ENCODE assay signal across 8 cellular contexts in the genomic region with DNA sequence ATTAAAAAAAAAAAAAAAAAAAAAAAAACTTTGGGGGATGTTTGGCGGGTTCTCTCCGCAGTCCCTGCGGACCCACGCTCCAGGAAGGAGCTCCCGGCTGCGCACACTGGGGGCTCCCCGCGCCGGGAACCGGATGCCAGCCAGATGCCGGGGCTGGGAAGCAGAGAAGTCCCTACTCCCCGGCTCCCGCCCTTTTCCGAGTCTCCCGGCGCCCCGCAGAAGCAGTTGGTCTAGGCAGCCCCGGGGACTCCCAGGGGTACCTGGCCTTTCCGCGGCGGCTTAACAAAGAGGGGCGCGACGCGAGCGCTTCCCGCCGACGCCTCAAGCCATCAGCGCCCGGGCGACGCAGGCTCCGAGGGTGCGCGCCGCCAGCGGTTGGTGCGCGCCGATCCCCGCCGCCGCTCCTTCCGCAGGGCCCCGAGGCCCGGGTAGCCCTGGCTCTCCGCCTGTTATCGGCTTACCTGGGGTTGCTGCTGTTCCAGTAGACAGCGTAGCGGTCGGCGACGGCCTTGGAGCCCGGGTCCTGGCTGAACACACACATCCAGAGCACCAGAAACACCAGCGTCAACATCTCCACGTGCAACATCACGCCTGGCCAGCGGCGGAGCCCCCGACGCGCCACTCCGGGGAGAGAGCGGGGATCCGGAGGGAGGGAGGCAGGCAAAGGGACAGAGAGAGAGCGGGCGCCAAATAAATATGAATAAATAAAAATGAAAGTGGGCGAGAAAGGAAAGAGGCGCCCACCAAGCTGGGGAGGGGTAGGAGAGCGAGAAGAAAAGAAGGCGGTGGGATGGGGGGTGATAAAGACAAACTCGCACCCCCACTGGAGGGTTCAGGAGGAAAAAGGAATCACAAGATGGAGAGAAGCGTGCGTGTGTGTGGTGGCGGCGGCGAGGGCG. TPM values are rescaled to one million over a fixed set of nuclear protein-coding genes. Genes with fewer than 3 reads are reported as not detected.
DNase-seq lines count a peak whose midpoint lies in the region; ATAC-seq, FAIRE-seq and TF ChIP-seq lines count a peak whose summit lies in the region.

No MANE protein-coding gene starts in this region.

- peaks cover 8 to 40% (median 37%) of the 10 kb centered on the region in 10 experiments; a peak in 19 of 20 replicates for H3K4me1 ChIP-seq in BLaER1 treated with 17β-estradiol and CSF1 and Interleukin-3, amounts not matched to agents 10 nM and 100 nM
- peaks cover 22% of the 10 kb centered on the region for H3K4me1 ChIP-seq in stomach smooth muscle (ENCODE audit: control insufficient read depth, insufficient read depth, low read length)

- H3K9ac ChIP-seq in BLaER1 treated with 17β-estradiol and CSF1 and Interleukin-3, amounts not matched to agents 10 nM and 100 nM = peak overlapping the region in 6 of 11 experiments; percentile 7 to 57 (median 39); a peak in 9 of 22 replicates
- H3K9ac ChIP-seq in stomach smooth muscle (ENCODE audit: low read length in 2 of 2) = peak overlapping the region in 1 of 2 donors; percentile 33

- FAIRE-seq in GM19239 (lab: Jason Lieb, UNC) = no peak
- FAIRE-seq in bronchial epithelial cell (lab: Jason Lieb, UNC) = no peak

- ATAC-seq in HG03442 (IDR thresholded peaks at IDR 0.05; ENCODE audit: unreplicated experiment) = no peak

- H3K9me3 ChIP-seq in BLaER1 treated with 17β-estradiol and CSF1 and Interleukin-3, amounts not matched to agents 10 nM and 100 nM (replicated peaks in 1 of 11) = peaks cover 0 to 10% (median 4%) of the 10 kb centered on the region in 11 experiments; a peak in 6 of 22 replicates
- H3K9me3 ChIP-seq in stomach smooth muscle (ENCODE audit: control insufficient read depth in 2 of 2, low read length in 2 of 2) = no peaks in the 10 kb centered on the region

- DNase-seq in GM19239 (ENCODE audit: insufficient read length, low spot score) (peak; percentile 6), NCI-H748 (lab: John Stamatoyannopoulos, UW; ENCODE audit: unreplicated experiment) (peak; percentile 89), bronchial epithelial cell (ENCODE audit: low read depth) (no peak), kidney epithelial cell (ENCODE audit: low read depth) (no peak), NCI-H226 (no peak)

- peaks cover 0 to 44% (median 29%) of the 10 kb centered on the region in 11 experiments; a peak in 18 of 22 replicates for H4K20me1 ChIP-seq in BLaER1 treated with 17β-estradiol and CSF1 and Interleukin-3, amounts not matched to agents 10 nM and 100 nM

- H3K27me3 ChIP-seq in BLaER1 treated with 17β-estradiol and CSF1 and Interleukin-3, amounts not matched to agents 10 nM and 100 nM = peaks cover 67 to 92% (median 78%) of the 10 kb centered on the region in 11 experiments
- no peaks in the 10 kb centered on the region for H3K27me3 ChIP-seq in bronchial epithelial cell (ENCODE audit: control insufficient read depth, insufficient read depth, low read length)
- H3K27me3 ChIP-seq in kidney epithelial cell (ENCODE audit: control insufficient read depth, insufficient read depth, low read length) = no peaks in the 10 kb centered on the region
- peaks cover 9 to 19% of the 10 kb centered on the region in 2 donors for H3K27me3 ChIP-seq in stomach smooth muscle (ENCODE audit: control insufficient read depth in 1 of 2, insufficient read depth in 2 of 2, low read length in 2 of 2)

- peak overlapping the region; percentile 57 to 73 (median 64) for H3K4me3 ChIP-seq in BLaER1 treated with 17β-estradiol and CSF1 and Interleukin-3, amounts not matched to agents 10 nM and 100 nM
- peak overlapping the region; percentile 86 for H3K4me3 ChIP-seq in bronchial epithelial cell (ENCODE audit: low read depth, low read length)
- peak overlapping the region; percentile 93 for H3K4me3 ChIP-seq in kidney epithelial cell (ENCODE audit: low read depth, low read length)
- peak overlapping the region; percentile 73 to 81 for H3K4me3 ChIP-seq in stomach smooth muscle (ENCODE audit: low read length in 2 of 2)

- TF ChIP-seq CTCF in bronchial epithelial cell (IDR thresholded peaks at IDR 0.05; ENCODE audit: insufficient read depth, low read length, severe bottlenecking) (no peak), kidney epithelial cell (IDR thresholded peaks at IDR 0.05; ENCODE audit: insufficient read depth, low read length, poor library complexity, severe bottlenecking) (no peak)

- no peak overlapping the region for H3K27ac ChIP-seq in BLaER1 treated with 17β-estradiol and CSF1 and Interleukin-3, amounts not matched to agents 10 nM and 100 nM
- H3K27ac ChIP-seq in stomach smooth muscle (ENCODE audit: low read length) = no peak overlapping the region

- H3K36me3 ChIP-seq in BLaER1 treated with 17β-estradiol and CSF1 and Interleukin-3, amounts not matched to agents 10 nM and 100 nM = no peaks in the 10 kb centered on the region
- H3K36me3 ChIP-seq in bronchial epithelial cell (ENCODE audit: control insufficient read depth, insufficient read depth, low read length) = no peaks in the 10 kb centered on the region
- no peaks in the 10 kb centered on the region for H3K36me3 ChIP-seq in kidney epithelial cell (ENCODE audit: control insufficient read depth, insufficient read depth, low read length)
- H3K36me3 ChIP-seq in stomach smooth muscle (ENCODE audit: control insufficient read depth in 2 of 2, insufficient read depth in 2 of 2, low read length in 2 of 2) = no peaks in the 10 kb centered on the region

- H3K4me2 ChIP-seq in BLaER1 treated with 17β-estradiol and CSF1 and Interleukin-3, amounts not matched to agents 10 nM and 100 nM = peak overlapping the region; percentile 89 to 100 (median 97)

RNA-seq across cellular contexts. Expression of a gene that starts 0.5 kb away (rescaled TPM):
- total RNA-seq in bronchial epithelial cell = 3.9 and 5.9 TPM in 2 replicates
- total RNA-seq in kidney epithelial cell = 12.6 and 24.6 TPM in 2 replicates

Comparison
In these comparisons a context has a peak if more than half of its experiments do, and no peak if none do; other contexts are left out.
1. DNase-seq: peak in GM19239 (single experiment) and NCI-H748 (single experiment); none in bronchial epithelial cell (single experiment), kidney epithelial cell (single experiment) and NCI-H226 (single experiment).
2. Peak in every context shown above with its lines, with median percentiles within 50 percentile points of each other: H3K4me3 ChIP-seq.